Comparison of ENCODE assay signal across 1 cellular context in genomic region chr6:127342946-127343752, GRCh38.
TF ChIP-seq lines count a peak whose summit lies in the region.

A gene with protein sequence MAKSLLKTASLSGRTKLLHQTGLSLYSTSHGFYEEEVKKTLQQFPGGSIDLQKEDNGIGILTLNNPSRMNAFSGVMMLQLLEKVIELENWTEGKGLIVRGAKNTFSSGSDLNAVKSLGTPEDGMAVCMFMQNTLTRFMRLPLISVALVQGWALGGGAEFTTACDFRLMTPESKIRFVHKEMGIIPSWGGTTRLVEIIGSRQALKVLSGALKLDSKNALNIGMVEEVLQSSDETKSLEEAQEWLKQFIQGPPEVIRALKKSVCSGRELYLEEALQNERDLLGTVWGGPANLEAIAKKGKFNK (minus strand): TSS chr6:127343609. CDS start chr6:127331028, 12,581 bp downstream.

TF ChIP-seq in WTC11, 78 proteins besides CTCF, POLR2A, EP300 and RAD21 (continued from another document and continues in another):
- TF ChIP-seq, protein P1, sequence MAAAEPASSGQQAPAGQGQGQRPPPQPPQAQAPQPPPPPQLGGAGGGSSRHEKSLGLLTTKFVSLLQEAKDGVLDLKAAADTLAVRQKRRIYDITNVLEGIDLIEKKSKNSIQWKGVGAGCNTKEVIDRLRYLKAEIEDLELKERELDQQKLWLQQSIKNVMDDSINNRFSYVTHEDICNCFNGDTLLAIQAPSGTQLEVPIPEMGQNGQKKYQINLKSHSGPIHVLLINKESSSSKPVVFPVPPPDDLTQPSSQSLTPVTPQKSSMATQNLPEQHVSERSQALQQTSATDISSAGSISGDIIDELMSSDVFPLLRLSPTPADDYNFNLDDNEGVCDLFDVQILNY (CRISPR knock-in tag; IDR thresholded peaks at IDR 0.05): peak; percentile 73; the same call in 1 of the 2 replicates
- peak; percentile 69 for TF ChIP-seq E2F1 (CRISPR knock-in tag; IDR thresholded peaks at IDR 0.05)
- TF ChIP-seq GTF2I (CRISPR knock-in tag; conservative IDR thresholded peaks at IDR 0.05): no peak
- no peak for TF ChIP-seq SMAD4 (CRISPR knock-in tag; IDR thresholded peaks at IDR 0.05)
- TF ChIP-seq, protein P2, sequence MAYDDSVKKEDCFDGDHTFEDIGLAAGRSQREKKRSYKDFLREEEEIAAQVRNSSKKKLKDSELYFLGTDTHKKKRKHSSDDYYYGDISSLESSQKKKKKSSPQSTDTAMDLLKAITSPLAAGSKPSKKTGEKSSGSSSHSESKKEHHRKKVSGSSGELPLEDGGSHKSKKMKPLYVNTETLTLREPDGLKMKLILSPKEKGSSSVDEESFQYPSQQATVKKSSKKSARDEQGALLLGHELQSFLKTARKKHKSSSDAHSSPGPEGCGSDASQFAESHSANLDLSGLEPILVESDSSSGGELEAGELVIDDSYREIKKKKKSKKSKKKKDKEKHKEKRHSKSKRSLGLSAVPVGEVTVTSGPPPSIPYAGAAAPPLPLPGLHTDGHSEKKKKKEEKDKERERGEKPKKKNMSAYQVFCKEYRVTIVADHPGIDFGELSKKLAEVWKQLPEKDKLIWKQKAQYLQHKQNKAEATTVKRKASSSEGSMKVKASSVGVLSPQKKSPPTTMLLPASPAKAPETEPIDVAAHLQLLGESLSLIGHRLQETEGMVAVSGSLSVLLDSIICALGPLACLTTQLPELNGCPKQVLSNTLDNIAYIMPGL (CRISPR knock-in tag; IDR thresholded peaks at IDR 0.05): 0 out of 2 replicates have a peak, but pooled peaks have one; percentile 64
- no peak for TF ChIP-seq ZNF416 (CRISPR knock-in tag; IDR thresholded peaks at IDR 0.05)
- TF ChIP-seq MYBL2 (CRISPR knock-in tag; IDR thresholded peaks at IDR 0.05): peak; percentile 96
- TF ChIP-seq KAT7 (CRISPR knock-in tag; IDR thresholded peaks at IDR 0.05; ENCODE audit: borderline replicate concordance): no peak
- no peak for TF ChIP-seq JUN (CRISPR knock-in tag; IDR thresholded peaks at IDR 0.05)
- TF ChIP-seq NFE2L1 (CRISPR knock-in tag; IDR thresholded peaks at IDR 0.05): peak; percentile 84
- peak; percentile 81; the same call in 1 of the 2 replicates for TF ChIP-seq TP53 (CRISPR knock-in tag; IDR thresholded peaks at IDR 0.05)
- peak; percentile 79 for TF ChIP-seq FOXK1 (CRISPR knock-in tag; IDR thresholded peaks at IDR 0.05)
- no peak for TF ChIP-seq ZNF263 (CRISPR knock-in tag; IDR thresholded peaks at IDR 0.05; ENCODE audit: low read depth)
- peak; percentile 97 for TF ChIP-seq ETV6 (CRISPR knock-in tag; IDR thresholded peaks at IDR 0.05)
- TF ChIP-seq FOXJ3 (CRISPR knock-in tag; IDR thresholded peaks at IDR 0.05; ENCODE audit: borderline replicate concordance): no peak
- 0 out of 2 replicates have a peak, but pooled peaks have one; percentile 13 for TF ChIP-seq TEAD1 (CRISPR knock-in tag; IDR thresholded peaks at IDR 0.05)
- TF ChIP-seq, protein P3, sequence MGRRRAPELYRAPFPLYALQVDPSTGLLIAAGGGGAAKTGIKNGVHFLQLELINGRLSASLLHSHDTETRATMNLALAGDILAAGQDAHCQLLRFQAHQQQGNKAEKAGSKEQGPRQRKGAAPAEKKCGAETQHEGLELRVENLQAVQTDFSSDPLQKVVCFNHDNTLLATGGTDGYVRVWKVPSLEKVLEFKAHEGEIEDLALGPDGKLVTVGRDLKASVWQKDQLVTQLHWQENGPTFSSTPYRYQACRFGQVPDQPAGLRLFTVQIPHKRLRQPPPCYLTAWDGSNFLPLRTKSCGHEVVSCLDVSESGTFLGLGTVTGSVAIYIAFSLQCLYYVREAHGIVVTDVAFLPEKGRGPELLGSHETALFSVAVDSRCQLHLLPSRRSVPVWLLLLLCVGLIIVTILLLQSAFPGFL (CRISPR knock-in tag; IDR thresholded peaks at IDR 0.05; ENCODE audit: borderline replicate concordance): peak; percentile 69; the same call in 1 of the 2 replicates
- TF ChIP-seq SP1 (CRISPR knock-in tag; conservative IDR thresholded peaks at IDR 0.05): peak; percentile 59; the same call in 1 of the 2 replicates
- peak; percentile 67 for TF ChIP-seq PRDM15 (CRISPR knock-in tag; IDR thresholded peaks at IDR 0.05)
- TF ChIP-seq ZNF232 (CRISPR knock-in tag; IDR thresholded peaks at IDR 0.05): 0 out of 2 replicates have a peak, but pooled peaks have one; percentile 34
- no peak for TF ChIP-seq OVOL2 (CRISPR knock-in tag; IDR thresholded peaks at IDR 0.05; ENCODE audit: borderline replicate concordance)
- no peak for TF ChIP-seq RORB (CRISPR knock-in tag; IDR thresholded peaks at IDR 0.05)
- no peak for TF ChIP-seq ZNF138 (CRISPR knock-in tag; conservative IDR thresholded peaks at IDR 0.05)
- peak; percentile 86; the same call in 1 of the 2 replicates for TF ChIP-seq FOXP1 (CRISPR knock-in tag; IDR thresholded peaks at IDR 0.05; ENCODE audit: borderline replicate concordance)
- TF ChIP-seq ZNF219 (CRISPR knock-in tag; IDR thresholded peaks at IDR 0.05; ENCODE audit: borderline replicate concordance): peak; percentile 52; the same call in 1 of the 2 replicates
- TF ChIP-seq EMX1 (CRISPR knock-in tag; IDR thresholded peaks at IDR 0.05): 0 out of 2 replicates have a peak, but pooled peaks have one; percentile 10
- TF ChIP-seq MXD4 (CRISPR knock-in tag; IDR thresholded peaks at IDR 0.05; ENCODE audit: borderline replicate concordance): no peak
- TF ChIP-seq, protein P4, sequence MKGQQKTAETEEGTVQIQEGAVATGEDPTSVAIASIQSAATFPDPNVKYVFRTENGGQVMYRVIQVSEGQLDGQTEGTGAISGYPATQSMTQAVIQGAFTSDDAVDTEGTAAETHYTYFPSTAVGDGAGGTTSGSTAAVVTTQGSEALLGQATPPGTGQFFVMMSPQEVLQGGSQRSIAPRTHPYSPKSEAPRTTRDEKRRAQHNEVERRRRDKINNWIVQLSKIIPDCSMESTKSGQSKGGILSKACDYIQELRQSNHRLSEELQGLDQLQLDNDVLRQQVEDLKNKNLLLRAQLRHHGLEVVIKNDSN (CRISPR knock-in tag; IDR thresholded peaks at IDR 0.05): peak; percentile 53
- 0 out of 2 replicates have a peak, but pooled peaks have one; percentile 33 for TF ChIP-seq ZBTB21 (CRISPR knock-in tag; IDR thresholded peaks at IDR 0.05; ENCODE audit: borderline replicate concordance)
- no peak for TF ChIP-seq ZNF423 (CRISPR knock-in tag; IDR thresholded peaks at IDR 0.05)
- no peak for TF ChIP-seq E2F4 (CRISPR knock-in tag; IDR thresholded peaks at IDR 0.05; ENCODE audit: borderline replicate concordance, low read depth)
- TF ChIP-seq TCF7 (CRISPR knock-in tag; IDR thresholded peaks at IDR 0.05; ENCODE audit: low read depth): 0 out of 2 replicates have a peak, but pooled peaks have one; percentile 15
- TF ChIP-seq ZNF121 (CRISPR knock-in tag; IDR thresholded peaks at IDR 0.05): peak; percentile 63; the same call in 1 of the 2 replicates
- peak; percentile 55; the same call in 1 of the 2 replicates for TF ChIP-seq CREM (CRISPR knock-in tag; IDR thresholded peaks at IDR 0.05)
- TF ChIP-seq ATF6 (CRISPR knock-in tag; IDR thresholded peaks at IDR 0.05): no peak
- TF ChIP-seq FOXP4 (CRISPR knock-in tag; IDR thresholded peaks at IDR 0.05): peak; percentile 63; the same call in 1 of the 2 replicates
- TF ChIP-seq PRRX2 (CRISPR knock-in tag; IDR thresholded peaks at IDR 0.05): no peak
- peak; percentile 81 for TF ChIP-seq AFF4 (CRISPR knock-in tag; IDR thresholded peaks at IDR 0.05; ENCODE audit: borderline replicate concordance)
- TF ChIP-seq, protein P5, sequence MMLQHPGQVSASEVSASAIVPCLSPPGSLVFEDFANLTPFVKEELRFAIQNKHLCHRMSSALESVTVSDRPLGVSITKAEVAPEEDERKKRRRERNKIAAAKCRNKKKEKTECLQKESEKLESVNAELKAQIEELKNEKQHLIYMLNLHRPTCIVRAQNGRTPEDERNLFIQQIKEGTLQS (CRISPR knock-in tag; conservative IDR thresholded peaks at IDR 0.05): no peak
- TF ChIP-seq CREB1 (CRISPR knock-in tag; IDR thresholded peaks at IDR 0.05): no peak
- TF ChIP-seq ELF4 (CRISPR knock-in tag; IDR thresholded peaks at IDR 0.05; ENCODE audit: low read depth): no peak
